Comparison of ENCODE assay signal across 1 cellular context in genomic region chr17:6712058-6712853, GRCh38.
TF ChIP-seq lines count a peak whose summit lies in the region.

No MANE protein-coding gene starts in this region.

TF ChIP-seq in HepG2, 621 proteins besides CTCF, POLR2A, EP300 and RAD21 (continued from another document and continues in another):
- TF ChIP-seq LBX2 (CRISPR knock-in tag; IDR thresholded peaks at IDR 0.05; ENCODE audit: borderline replicate concordance) (no peak), ELK4 (CRISPR knock-in tag; IDR thresholded peaks at IDR 0.05; ENCODE audit: borderline replicate concordance) (no peak), FOSL1 (CRISPR knock-in tag; IDR thresholded peaks at IDR 0.05; ENCODE audit: borderline replicate concordance) (no peak), ZNF567 (CRISPR knock-in tag; IDR thresholded peaks at IDR 0.05; ENCODE audit: borderline replicate concordance) (no peak), NPAS2 (CRISPR knock-in tag; IDR thresholded peaks at IDR 0.05; ENCODE audit: borderline replicate concordance) (no peak), ZNF580 (CRISPR knock-in tag; IDR thresholded peaks at IDR 0.05; ENCODE audit: borderline replicate concordance, low read depth) (no peak), TEAD2 (CRISPR knock-in tag; IDR thresholded peaks at IDR 0.05) (no peak), NAIF1 (CRISPR knock-in tag; IDR thresholded peaks at IDR 0.05; ENCODE audit: borderline replicate concordance) (no peak; the same call in 1 of the 2 replicates), SMAD3 (CRISPR knock-in tag; IDR thresholded peaks at IDR 0.05) (0 out of 2 replicates have a peak, but pooled peaks have one; percentile 38), ATF5 (CRISPR knock-in tag; IDR thresholded peaks at IDR 0.05; ENCODE audit: low read depth) (peak; percentile 83; the same call in 1 of the 2 replicates), ZSCAN5A (CRISPR knock-in tag; IDR thresholded peaks at IDR 0.05; ENCODE audit: borderline replicate concordance) (no peak), BCL6 (CRISPR knock-in tag; IDR thresholded peaks at IDR 0.05) (no peak; the same call in 1 of the 2 replicates), ZNF275 (CRISPR knock-in tag; IDR thresholded peaks at IDR 0.05; ENCODE audit: borderline replicate concordance) (no peak), ZNF263 (CRISPR knock-in tag; IDR thresholded peaks at IDR 0.05) (peak; percentile 21; the same call in 1 of the 2 replicates), RXRA (CRISPR knock-in tag; IDR thresholded peaks at IDR 0.05) (peak; percentile 6; the same call in 1 of the 2 replicates), ZFP37 (CRISPR knock-in tag; IDR thresholded peaks at IDR 0.05; ENCODE audit: borderline replicate concordance) (no peak), ZNF546 (CRISPR knock-in tag; conservative IDR thresholded peaks at IDR 0.05) (0 out of 2 replicates have a peak, but pooled peaks have one; percentile 21), TARDBP (CRISPR knock-in tag; IDR thresholded peaks at IDR 0.05) (no peak), ZNF512B (CRISPR knock-in tag; IDR thresholded peaks at IDR 0.05; ENCODE audit: borderline replicate concordance) (peak; percentile 70; the same call in 1 of the 2 replicates), SRSF1 (optimal IDR thresholded peaks at IDR 0.05; ENCODE audit: low read depth, low read length) (no peak), HOMEZ (CRISPR knock-in tag; IDR thresholded peaks at IDR 0.05; ENCODE audit: low read depth) (no peak; the same call in 1 of the 2 replicates), ZKSCAN5 (CRISPR knock-in tag; IDR thresholded peaks at IDR 0.05) (no peak), SETDB1 (CRISPR knock-in tag; IDR thresholded peaks at IDR 0.05; ENCODE audit: borderline replicate concordance) (no peak), STAG1 (CRISPR knock-in tag; IDR thresholded peaks at IDR 0.05) (no peak; the same call in 1 of the 2 replicates), FOXC1 (CRISPR knock-in tag; IDR thresholded peaks at IDR 0.05; ENCODE audit: borderline replicate concordance) (no peak), ZNF557 (CRISPR knock-in tag; IDR thresholded peaks at IDR 0.05) (peak; percentile 83; the same call in 1 of the 2 replicates), ZSCAN30 (CRISPR knock-in tag; IDR thresholded peaks at IDR 0.05) (no peak), PHB2 (IDR thresholded peaks at IDR 0.05; ENCODE audit: partially characterized antibody) (no peak), PRDM15 (CRISPR knock-in tag; IDR thresholded peaks at IDR 0.05) (no peak; the same call in 1 of the 2 replicates), GMEB2 (CRISPR knock-in tag; IDR thresholded peaks at IDR 0.05; ENCODE audit: low read depth) (no peak), SP4 (CRISPR knock-in tag; IDR thresholded peaks at IDR 0.05) (peak; percentile 39; the same call in 1 of the 2 replicates), ZNF10 (CRISPR knock-in tag; IDR thresholded peaks at IDR 0.05; ENCODE audit: borderline replicate concordance, low read depth) (no peak), DNMT1 (CRISPR knock-in tag; IDR thresholded peaks at IDR 0.05) (no peak), USF2 (IDR thresholded peaks at IDR 0.05; ENCODE audit: low read depth, low read length) (no peak), USF2 (CRISPR knock-in tag; IDR thresholded peaks at IDR 0.05; ENCODE audit: borderline replicate concordance) (no peak), SP1 (IDR thresholded peaks at IDR 0.05) (no peak), SP1 (CRISPR knock-in tag; IDR thresholded peaks at IDR 0.05) (no peak), PRMT3 (CRISPR knock-in tag; IDR thresholded peaks at IDR 0.05; ENCODE audit: borderline replicate concordance, low read depth) (no peak), BATF2 (CRISPR knock-in tag; IDR thresholded peaks at IDR 0.05) (no peak), ZNF335 (CRISPR knock-in tag; IDR thresholded peaks at IDR 0.05) (no peak), ZFP41 (CRISPR knock-in tag; IDR thresholded peaks at IDR 0.05; ENCODE audit: borderline replicate concordance) (peak; percentile 86; the same call in 1 of the 2 replicates), REXO4 (CRISPR knock-in tag; IDR thresholded peaks at IDR 0.05; ENCODE audit: borderline replicate concordance) (no peak), ZNF746 (CRISPR knock-in tag; IDR thresholded peaks at IDR 0.05) (0 out of 2 replicates have a peak, but pooled peaks have one; percentile 11), SIN3A (IDR thresholded peaks at IDR 0.05; ENCODE audit: borderline replicate concordance, low read depth, low read length) (no peak), RORA (CRISPR knock-in tag; IDR thresholded peaks at IDR 0.05) (no peak), SIX1 (CRISPR knock-in tag; IDR thresholded peaks at IDR 0.05; ENCODE audit: borderline replicate concordance) (no peak)
